ENCODE assay signal across 1 cellular context in the genomic region with DNA sequence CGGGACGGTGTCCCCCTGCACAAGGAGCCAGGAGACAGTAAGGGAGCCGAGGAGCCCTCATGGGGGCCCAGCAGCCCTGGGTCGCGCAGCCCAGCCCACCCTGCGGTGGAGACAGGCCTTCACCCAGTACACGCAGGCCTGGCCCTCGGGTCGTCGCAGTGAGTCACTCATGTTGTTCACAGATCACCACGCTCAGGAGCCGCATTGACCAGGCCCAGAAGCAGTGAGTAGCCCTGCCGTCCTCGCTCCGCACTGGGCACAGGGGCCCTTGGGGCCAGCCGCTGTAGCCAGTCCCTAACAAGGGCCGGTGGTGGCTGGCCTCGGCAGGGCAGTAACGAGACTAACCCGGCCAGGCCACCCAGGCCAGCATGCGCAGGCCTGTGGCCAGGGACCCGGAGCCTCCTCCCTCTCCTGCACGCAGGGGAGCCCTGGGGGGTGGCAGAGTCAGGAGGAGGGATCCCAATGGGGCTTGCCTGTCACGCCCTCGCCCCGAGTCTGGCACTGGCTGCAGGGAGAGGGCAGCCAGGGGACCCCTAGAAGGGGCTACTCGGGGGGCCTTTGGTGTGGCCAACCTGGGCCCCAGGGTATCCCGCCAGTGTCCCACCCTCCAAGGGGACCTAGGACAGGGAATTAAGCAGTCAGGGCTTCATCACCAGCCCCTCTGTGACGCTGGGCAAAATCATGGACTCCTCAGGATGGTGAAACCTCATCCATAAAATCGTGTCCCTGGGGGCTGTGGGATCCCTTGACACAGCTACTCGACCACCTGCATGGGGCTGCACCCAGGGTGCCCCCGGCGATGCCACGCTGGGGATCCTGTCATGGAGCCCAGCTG.
TF ChIP-seq lines count a peak whose summit lies in the region.

No MANE protein-coding gene starts in this region.

TF ChIP-seq in A549, 52 proteins besides CTCF, POLR2A, EP300 and RAD21 (continued from another document):
- TF ChIP-seq NPAS2 (CRISPR knock-in tag; IDR thresholded peaks at IDR 0.05; ENCODE audit: borderline replicate concordance): no peak
TF ChIP-seq in A549: peak in this region for 0.
